11 cellular contexts compared by ENCODE assay signal in genomic region chr6:12371641-12372146, GRCh38.
DNase-seq lines count a peak whose midpoint lies in the region; ATAC-seq, FAIRE-seq and TF ChIP-seq lines count a peak whose summit lies in the region.
"Had no signal": no experiment of that assay in that cellular context is flagged by ENCODE, and none has a peak within 500 bp of the region (broad histone marks: within the 10 kb centered on the region; RNA-seq: fewer than 3 reads in every experiment).

No MANE protein-coding gene starts in this region.

- no peaks in the 10 kb centered on the region for H3K4me1 Mint-ChIP-seq in CD4-positive, alpha-beta T cell (ENCODE audit: low read depth)

- TF ChIP-seq CTCF in HEK293 (tag by site-specific recombination; IDR thresholded peaks at IDR 0.05) (no peak), kidney epithelial cell (IDR thresholded peaks at IDR 0.05; ENCODE audit: insufficient read depth, low read length, poor library complexity, severe bottlenecking) (no peak)
- TF ChIP-seq CTCF in CD4-positive, alpha-beta T cell (IDR thresholded peaks at IDR 0.05) = no peak

- DNase-seq in GM18507 (ENCODE audit: extremely low spot score, insufficient read length, low read depth) = peak; percentile 39
- DNase-seq in NCI-H226 = peak; percentile 35
- DNase-seq in kidney epithelial cell (ENCODE audit: low read depth) = peak; percentile 79
- DNase-seq in epidermal melanocyte (ENCODE audit: insufficient read length, low spot score) = no peak
- no peak for DNase-seq in SKM-1 (lab: John Stamatoyannopoulos, UW; ENCODE audit: unreplicated experiment)
- no peak for DNase-seq in CD4-positive, alpha-beta T cell
- DNase-seq in SIG-M5 (lab: John Stamatoyannopoulos, UW) = no peak
- DNase-seq: activated CD8-positive, alpha-beta T cell treated with anti-CD3 and anti-CD28 coated beads for 36 hours had no signal

- POLR2A ChIA-PET in HEK293 (lab: Yijun Ruan, JAX) = interaction anchor here (0.6 to 1.2 kb wide), 4 partner anchors 23 to 201 kb away, joined by 3 to 4 read pairs (median 3); no protein-coding TSS in a partner anchor
- POLR2A ChIA-PET in CD4-positive, alpha-beta T cell (lab: Charles Lee) = no interaction called here

- H3K4me3 ChIP-seq in HEK293 (ENCODE audit: low read depth, low read length) (no peak overlapping the region), kidney epithelial cell (ENCODE audit: low read depth, low read length) (no peak overlapping the region)
- H3K4me3 ChIP-seq: ascending aorta, SK-N-MC had no signal

- no peaks in the 10 kb centered on the region for H3K27me3 ChIP-seq in kidney epithelial cell (ENCODE audit: control insufficient read depth, insufficient read depth, low read length)
- no peaks in the 10 kb centered on the region for H3K27me3 ChIP-seq in CD4-positive, alpha-beta T cell (ENCODE audit: control insufficient read depth, insufficient read depth, low read length)
- H3K27me3 ChIP-seq: ascending aorta had no signal

- no peak for ATAC-seq in CD4-positive, alpha-beta T cell (ENCODE audit: poor library complexity)
- ATAC-seq: activated CD8-positive, alpha-beta T cell treated with anti-CD3 and anti-CD28 coated beads for 36 hours had no signal

- peaks cover 36% of the 10 kb centered on the region for H3K27me3 Mint-ChIP-seq in CD4-positive, alpha-beta T cell

- FAIRE-seq in GM18507 (lab: Jason Lieb, UNC) = peak; percentile 90

- no peak overlapping the region for H3K27ac Mint-ChIP-seq in CD4-positive, alpha-beta T cell
- H3K27ac Mint-ChIP-seq: activated CD8-positive, alpha-beta T cell treated with anti-CD3 and anti-CD28 coated beads for 36 hours had no signal

- intact Hi-C loops in CD4-positive, alpha-beta T cell (cut with DNase I, micrococcal nuclease) = no loop called here

- H3K9me3 Mint-ChIP-seq in CD4-positive, alpha-beta T cell = no peaks in the 10 kb centered on the region
- H3K9me3 Mint-ChIP-seq: activated CD8-positive, alpha-beta T cell treated with anti-CD3 and anti-CD28 coated beads for 36 hours had no signal

- H3K4me3 Mint-ChIP-seq in CD4-positive, alpha-beta T cell = no peak overlapping the region
- H3K4me3 Mint-ChIP-seq: activated CD8-positive, alpha-beta T cell treated with anti-CD3 and anti-CD28 coated beads for 36 hours had no signal

- no peaks in the 10 kb centered on the region for H3K36me3 ChIP-seq in HEK293 (ENCODE audit: control insufficient read depth in 2 of 2, insufficient read depth in 1 of 2, low read length in 2 of 2)
- no peaks in the 10 kb centered on the region for H3K36me3 ChIP-seq in kidney epithelial cell (ENCODE audit: control insufficient read depth, insufficient read depth, low read length)
- H3K36me3 ChIP-seq: ascending aorta had no signal

- no peak overlapping the region for H3K27ac ChIP-seq in HEK293 (ENCODE audit: extremely low read depth, low read depth, low read length)
- no peak overlapping the region for H3K27ac ChIP-seq in CD4-positive, alpha-beta T cell (ENCODE audit: low read depth, low read length)
- H3K27ac ChIP-seq: SK-N-MC had no signal

- CTCF ChIA-PET in HEK293 (lab: Yijun Ruan, JAX) = interaction anchor here (0.6 to 1.8 kb wide), 4 partner anchors 15 to 1416 kb away, joined by 3 to 5 read pairs (median 4); partner anchors contain the start of gene EDN1
- CTCF ChIA-PET in CD4-positive, alpha-beta T cell (lab: Charles Lee) = interaction anchor here (0.8 kb wide), 1 partner anchor 15 kb away, joined by 3 read pairs; no protein-coding TSS in a partner anchor

- no peaks in the 10 kb centered on the region for H3K36me3 Mint-ChIP-seq in CD4-positive, alpha-beta T cell (ENCODE audit: low read depth)

- peaks cover 12% of the 10 kb centered on the region; the same call in 1 of the 2 replicates for H3K4me1 ChIP-seq in HEK293 (ENCODE audit: control insufficient read depth, insufficient read depth, low read length)

- H3K9me3 ChIP-seq in HEK293 (ENCODE audit: control insufficient read depth, insufficient read depth, low read depth, low read length) = no peaks in the 10 kb centered on the region
- H3K9me3 ChIP-seq in CD4-positive, alpha-beta T cell (ENCODE audit: control insufficient read depth, low read length) = no peaks in the 10 kb centered on the region
- H3K9me3 ChIP-seq: ascending aorta had no signal

TF ChIP-seq in HEK293, 187 proteins besides CTCF, POLR2A, EP300 and RAD21 (continues in another document):
- no peak for TF ChIP-seq ZNF248 (tag by site-specific recombination; IDR thresholded peaks at IDR 0.05)
- TF ChIP-seq TSHZ1 (tag by site-specific recombination; IDR thresholded peaks at IDR 0.05; ENCODE audit: borderline replicate concordance) = no peak
- TF ChIP-seq ZNF791 (tag by site-specific recombination; IDR thresholded peaks at IDR 0.05) = no peak
- no peak for TF ChIP-seq SP7 (tag by site-specific recombination; IDR thresholded peaks at IDR 0.05)
- no peak for TF ChIP-seq ZNF302 (tag by site-specific recombination; IDR thresholded peaks at IDR 0.05; ENCODE audit: low read depth)
- no peak for TF ChIP-seq ZNF704 (tag by site-specific recombination; IDR thresholded peaks at IDR 0.05)
- TF ChIP-seq ZNF707 (tag by site-specific recombination; IDR thresholded peaks at IDR 0.05) = no peak
- no peak for TF ChIP-seq ZNF76 (tag by site-specific recombination; IDR thresholded peaks at IDR 0.05; ENCODE audit: borderline replicate concordance, low read depth)
- no peak for TF ChIP-seq PRDM10 (tag by site-specific recombination; IDR thresholded peaks at IDR 0.05)
- TF ChIP-seq ZFP3 (tag by site-specific recombination; IDR thresholded peaks at IDR 0.05; ENCODE audit: low read depth) = no peak
- TF ChIP-seq GFI1B (tag by site-specific recombination; IDR thresholded peaks at IDR 0.05) = 0 out of 2 replicates have a peak, but pooled peaks have one; percentile 8
- no peak for TF ChIP-seq ZNF544 (tag by site-specific recombination; IDR thresholded peaks at IDR 0.05)
- no peak for TF ChIP-seq ZFHX2 (tag by site-specific recombination; conservative IDR thresholded peaks at IDR 0.05)
- TF ChIP-seq GLI2 (tag by site-specific recombination; IDR thresholded peaks at IDR 0.05; ENCODE audit: borderline replicate concordance, low read depth) = peak; percentile 14; the same call in 1 of the 2 replicates
- no peak for TF ChIP-seq ZNF350 (tag by site-specific recombination; IDR thresholded peaks at IDR 0.05)

Comparison
In these comparisons a context has a peak if more than half of its experiments do, and no peak if none do; other contexts are left out.
1. DNase-seq: peak in GM18507 (single experiment), NCI-H226 (single experiment) and kidney epithelial cell (single experiment); none in epidermal melanocyte (single experiment), SKM-1 (single experiment), CD4-positive, alpha-beta T cell (0 of 10) and SIG-M5 (single experiment).